ENCODE assay signal across 8 cellular contexts in the genomic region with DNA sequence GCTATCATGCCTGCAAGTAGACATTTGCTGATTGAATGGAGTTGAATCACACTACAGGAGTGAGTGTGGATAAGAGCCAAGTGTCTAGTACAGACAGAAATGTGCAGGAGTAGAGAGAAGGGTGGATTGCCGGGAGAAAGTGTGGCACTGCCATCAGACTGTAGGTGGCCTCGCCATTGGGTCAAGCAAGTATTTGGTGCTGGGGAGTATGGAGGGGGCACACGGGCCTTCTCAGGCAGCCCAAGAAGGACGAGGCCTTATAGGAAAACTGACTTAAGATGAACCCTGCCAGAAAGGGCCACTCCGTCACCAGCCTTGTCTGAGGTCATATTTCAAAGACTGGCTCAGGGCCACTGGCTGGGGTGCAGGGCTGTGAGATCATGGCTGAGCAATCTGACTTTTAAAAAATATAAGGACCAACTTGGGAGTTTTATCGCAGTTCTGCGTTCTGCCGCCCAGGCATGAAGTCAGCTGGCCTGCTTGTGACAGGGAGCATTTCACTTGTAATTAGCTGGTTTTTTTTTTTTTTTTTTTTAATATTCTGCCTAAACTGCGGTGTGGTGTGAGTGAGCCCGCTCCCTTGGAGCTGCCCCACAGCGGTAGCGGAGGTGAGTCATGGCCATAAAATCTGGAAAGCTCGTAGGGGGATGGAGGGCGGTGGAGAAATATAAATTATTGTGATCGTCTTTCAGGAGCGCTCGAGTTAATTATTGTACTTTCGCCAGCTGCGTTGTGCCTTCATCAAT.
DNase-seq lines count a peak whose midpoint lies in the region; ATAC-seq and TF ChIP-seq lines count a peak whose summit lies in the region.

No MANE protein-coding gene starts in this region.

- peak overlapping the region; percentile 52 to 75 for H3K27ac ChIP-seq in ascending aorta

- no peaks in the 10 kb centered on the region for H3K36me3 ChIP-seq in ascending aorta

- peak overlapping the region in 1 of 2 donors; percentile 38 for H3K4me3 ChIP-seq in ascending aorta

- DNase-seq in ACHN (peak; percentile 95), ascending aorta (ENCODE audit: low spot score in 2 of 2) (peak; percentile 28 to 82), kidney tubule cell (ENCODE audit: low spot score) (peak; percentile 92), NCI-H128 (lab: John Stamatoyannopoulos, UW; ENCODE audit: unreplicated experiment) (no peak), GM20000 (ENCODE audit: low spot score) (no peak)

- in situ Hi-C loops in ACHN (cut with HindIII; ENCODE audit: low pct_ligation_motif_present, low pct_unique_long_range_greater_than_20kb, low sequenced_read_pairs), result no loop called here

- no peaks in the 10 kb centered on the region for H3K27me3 ChIP-seq in ascending aorta

- TF ChIP-seq RAD21 in Ishikawa (IDR thresholded peaks at IDR 0.05; ENCODE audit: low read depth), result no peak; the same call in 1 of the 2 replicates

- peaks cover 0 to 10% of the 10 kb centered on the region in 2 donors for H3K4me1 ChIP-seq in ascending aorta

- no peak for ATAC-seq in HG02763 (IDR thresholded peaks at IDR 0.05; ENCODE audit: unreplicated experiment)
- no peak for ATAC-seq in HG03378 (IDR thresholded peaks at IDR 0.05; ENCODE audit: unreplicated experiment)

- H3K9me3 ChIP-seq in ascending aorta, result no peaks in the 10 kb centered on the region

- intact Hi-C loops in ascending aorta (cut with DNase I), result loop anchor here (2.0 to 5.0 kb wide), 2 partner anchors 39 to 575 kb away; a partner anchor contains a TSS

- TF ChIP-seq EP300 in Ishikawa (IDR thresholded peaks at IDR 0.05; ENCODE audit: borderline replicate concordance), result peak; percentile 96

- TF ChIP-seq CTCF in ascending aorta (IDR thresholded peaks at IDR 0.05), result peak in 2 of 3 experiments; percentile 9 to 18
- no peak for TF ChIP-seq CTCF in GM20000 (IDR thresholded peaks at IDR 0.05; ENCODE audit: extremely low read depth, missing control alignments)

TF ChIP-seq in Ishikawa, 13 proteins besides CTCF, POLR2A, EP300 and RAD21:
- TF ChIP-seq FOXM1 (IDR thresholded peaks at IDR 0.05; ENCODE audit: borderline replicate concordance, low read depth), result peak; percentile 90
- TF ChIP-seq, protein P1, sequence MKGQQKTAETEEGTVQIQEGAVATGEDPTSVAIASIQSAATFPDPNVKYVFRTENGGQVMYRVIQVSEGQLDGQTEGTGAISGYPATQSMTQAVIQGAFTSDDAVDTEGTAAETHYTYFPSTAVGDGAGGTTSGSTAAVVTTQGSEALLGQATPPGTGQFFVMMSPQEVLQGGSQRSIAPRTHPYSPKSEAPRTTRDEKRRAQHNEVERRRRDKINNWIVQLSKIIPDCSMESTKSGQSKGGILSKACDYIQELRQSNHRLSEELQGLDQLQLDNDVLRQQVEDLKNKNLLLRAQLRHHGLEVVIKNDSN (IDR thresholded peaks at IDR 0.05), result no peak
- TF ChIP-seq, protein P2, sequence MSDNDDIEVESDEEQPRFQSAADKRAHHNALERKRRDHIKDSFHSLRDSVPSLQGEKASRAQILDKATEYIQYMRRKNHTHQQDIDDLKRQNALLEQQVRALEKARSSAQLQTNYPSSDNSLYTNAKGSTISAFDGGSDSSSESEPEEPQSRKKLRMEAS (IDR thresholded peaks at IDR 0.05), result peak; percentile 70
- no peak for TF ChIP-seq EGR1 (IDR thresholded peaks at IDR 0.05)
- TF ChIP-seq YY1 (IDR thresholded peaks at IDR 0.05; ENCODE audit: low read depth), result peak; percentile 41; the same call in 1 of the 2 replicates
- peak; percentile 93 for TF ChIP-seq NFIC (IDR thresholded peaks at IDR 0.05)
- peak; percentile 77 for TF ChIP-seq CREB1 (IDR thresholded peaks at IDR 0.05; ENCODE audit: low read depth)
- 0 out of 2 replicates have a peak, but pooled peaks have one; percentile 24 for TF ChIP-seq CEBPB (IDR thresholded peaks at IDR 0.05)
- peak; percentile 97 for TF ChIP-seq TCF12 (IDR thresholded peaks at IDR 0.05; ENCODE audit: low read depth)
- TF ChIP-seq TAF1 (IDR thresholded peaks at IDR 0.05; ENCODE audit: low read depth), result no peak; the same call in 1 of the 2 replicates
- TF ChIP-seq, protein P3, sequence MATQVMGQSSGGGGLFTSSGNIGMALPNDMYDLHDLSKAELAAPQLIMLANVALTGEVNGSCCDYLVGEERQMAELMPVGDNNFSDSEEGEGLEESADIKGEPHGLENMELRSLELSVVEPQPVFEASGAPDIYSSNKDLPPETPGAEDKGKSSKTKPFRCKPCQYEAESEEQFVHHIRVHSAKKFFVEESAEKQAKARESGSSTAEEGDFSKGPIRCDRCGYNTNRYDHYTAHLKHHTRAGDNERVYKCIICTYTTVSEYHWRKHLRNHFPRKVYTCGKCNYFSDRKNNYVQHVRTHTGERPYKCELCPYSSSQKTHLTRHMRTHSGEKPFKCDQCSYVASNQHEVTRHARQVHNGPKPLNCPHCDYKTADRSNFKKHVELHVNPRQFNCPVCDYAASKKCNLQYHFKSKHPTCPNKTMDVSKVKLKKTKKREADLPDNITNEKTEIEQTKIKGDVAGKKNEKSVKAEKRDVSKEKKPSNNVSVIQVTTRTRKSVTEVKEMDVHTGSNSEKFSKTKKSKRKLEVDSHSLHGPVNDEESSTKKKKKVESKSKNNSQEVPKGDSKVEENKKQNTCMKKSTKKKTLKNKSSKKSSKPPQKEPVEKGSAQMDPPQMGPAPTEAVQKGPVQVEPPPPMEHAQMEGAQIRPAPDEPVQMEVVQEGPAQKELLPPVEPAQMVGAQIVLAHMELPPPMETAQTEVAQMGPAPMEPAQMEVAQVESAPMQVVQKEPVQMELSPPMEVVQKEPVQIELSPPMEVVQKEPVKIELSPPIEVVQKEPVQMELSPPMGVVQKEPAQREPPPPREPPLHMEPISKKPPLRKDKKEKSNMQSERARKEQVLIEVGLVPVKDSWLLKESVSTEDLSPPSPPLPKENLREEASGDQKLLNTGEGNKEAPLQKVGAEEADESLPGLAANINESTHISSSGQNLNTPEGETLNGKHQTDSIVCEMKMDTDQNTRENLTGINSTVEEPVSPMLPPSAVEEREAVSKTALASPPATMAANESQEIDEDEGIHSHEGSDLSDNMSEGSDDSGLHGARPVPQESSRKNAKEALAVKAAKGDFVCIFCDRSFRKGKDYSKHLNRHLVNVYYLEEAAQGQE (IDR thresholded peaks at IDR 0.05; ENCODE audit: low read depth), result no peak
- peak; percentile 93 for TF ChIP-seq TEAD4 (IDR thresholded peaks at IDR 0.05)
- TF ChIP-seq ZBTB7A (IDR thresholded peaks at IDR 0.05; ENCODE audit: low read depth), result no peak; the same call in 1 of the 2 replicates

Comparison
In these comparisons a context has a peak if more than half of its experiments do, and no peak if none do; other contexts are left out.
1. DNase-seq: peak in ACHN (single experiment), ascending aorta (2 of 2) and kidney tubule cell (single experiment); none in NCI-H128 (single experiment) and GM20000 (single experiment).